25 cellular contexts compared by ENCODE assay signal in genomic region chr1:200181861-200182260, GRCh38.
"Had no signal": no experiment of that assay in that cellular context is flagged by ENCODE, and none has a peak within 500 bp of the region (broad histone marks: within the 10 kb centered on the region; RNA-seq: fewer than 3 reads in every experiment).

No MANE protein-coding gene starts in this region.

- H3K79me2 ChIP-seq: hepatocyte, parathyroid adenoma had no signal

- H3K4me2 ChIP-seq: hepatocyte, neural progenitor cell had no signal

- H3K9ac ChIP-seq: neural progenitor cell, parathyroid adenoma had no signal

- FAIRE-seq: endothelial cell of umbilical vein, small intestine had no signal

- H3K36me3 Mint-ChIP-seq: type B pancreatic cell had no signal

- H3K27me3 Mint-ChIP-seq: progenitor cell of endocrine pancreas had no signal

- H3K4me3 Mint-ChIP-seq: naive thymus-derived CD4-positive, alpha-beta T cell; nephron; neural progenitor cell; stimulated activated naive CD8-positive, alpha-beta T cell treated with anti-CD3 and anti-CD28 coated beads, Interleukin-15, amount 100 ng/mL, for 72 hours; type B pancreatic cell had no signal

- H3K4me3 ChIP-seq: coronary artery, gastrocnemius medialis, heart left ventricle, hepatocyte, left lung, neural progenitor cell, right lobe of liver, thyroid gland had no signal

- DNase-seq: dermis blood vessel endothelial cell; effector memory CD4-positive, alpha-beta T cell; gastrocnemius medialis; heart left ventricle; left cardiac atrium; left lung; mesendoderm; midbrain; naive thymus-derived CD4-positive, alpha-beta T cell; right lobe of liver; small intestine; stimulated activated CD4-positive, alpha-beta T cell treated with anti-CD3 and anti-CD28 coated beads, Interleukin-1b, Interleukin-23, amount 100 ng/mL, for 48 hours; stimulated activated CD4-positive, alpha-beta T cell treated with anti-CD3 and anti-CD28 coated beads, Interleukin-4, amount 100 ng/mL, for 1 hour; stimulated activated CD8-positive, alpha-beta memory T cell treated with anti-CD3 and anti-CD28 coated beads, Interleukin-4, amount 100 ng/mL, for 48 hours; stimulated activated naive CD4-positive, alpha-beta T cell; stimulated activated naive CD8-positive, alpha-beta T cell treated with anti-CD3 and anti-CD28 coated beads, Interleukin-15, amount 100 ng/mL, for 72 hours; thyroid gland had no signal

- H3K4me1 ChIP-seq: neural progenitor cell, parathyroid adenoma had no signal

- H2AFZ ChIP-seq: hepatocyte, neural progenitor cell, parathyroid adenoma had no signal

- H3K27ac Mint-ChIP-seq: naive thymus-derived CD4-positive, alpha-beta T cell; nephron; neural progenitor cell; progenitor cell of endocrine pancreas; type B pancreatic cell had no signal

- H3K27me3 ChIP-seq: gastrocnemius medialis, heart left ventricle, hepatocyte, left lung, neural progenitor cell, right lobe of liver, thyroid gland had no signal

- H3K36me3 ChIP-seq: gastrocnemius medialis, heart left ventricle, left lung, neural progenitor cell, right lobe of liver, thyroid gland had no signal

- H3K9me3 ChIP-seq: gastrocnemius medialis, heart left ventricle, left lung, right lobe of liver, thyroid gland had no signal

- H3K27ac ChIP-seq: coronary artery, heart left ventricle, hepatocyte, left lung, neural progenitor cell, parathyroid adenoma, right lobe of liver, thyroid gland had no signal

- ATAC-seq: gastrocnemius medialis; heart left ventricle; left cardiac atrium; left lung; naive thymus-derived CD4-positive, alpha-beta T cell; right lobe of liver; stimulated activated naive CD8-positive, alpha-beta T cell treated with anti-CD3 and anti-CD28 coated beads, Interleukin-15, amount 100 ng/mL, for 72 hours had no signal
